8 cellular contexts compared by ENCODE assay signal in genomic region chr6:16494781-16495180, GRCh38.
A peak's percentile ranks its signal among the peaks of the same experiment; 100 is the strongest.
DNase-seq lines count a peak whose midpoint lies in the region; ATAC-seq, FAIRE-seq and TF ChIP-seq lines count a peak whose summit lies in the region.

No MANE protein-coding gene starts in this region.

- no peak overlapping the region for H3K14ac ChIP-seq in neuronal stem cell (ENCODE audit: low read length)

- no peak overlapping the region for H3K4me2 ChIP-seq in neuronal stem cell (ENCODE audit: insufficient read depth, low read length, poor library complexity, severe bottlenecking)

- H3K9ac ChIP-seq in HUES64 (ENCODE audit: low read depth, low read length) = no peak overlapping the region
- no peak overlapping the region for H3K9ac ChIP-seq in neuronal stem cell (ENCODE audit: low read depth, low read length, poor library complexity)

- no peak overlapping the region for H3K4me3 ChIP-seq in HUES64 (ENCODE audit: low read length)
- H3K4me3 ChIP-seq in neuronal stem cell (ENCODE audit: low read length in 2 of 2) = no peak overlapping the region

- H3K9me3 ChIP-seq in HUES64 (ENCODE audit: insufficient read depth, low read depth, low read length) = 0 out of 2 replicates have a peak, but pooled peaks cover 8% of the 10 kb centered on the region
- H3K9me3 ChIP-seq in neuronal stem cell (replicated peaks in 1 of 2; ENCODE audit: control insufficient read depth in 2 of 2, insufficient read depth in 1 of 2, low read depth in 1 of 2, low read length in 2 of 2) = no peaks in the 10 kb centered on the region

- FAIRE-seq in H54 (lab: Jason Lieb, UNC) = no peak

- H3K4me1 ChIP-seq in HUES64 (ENCODE audit: insufficient read depth, low read length) (peaks cover 36% of the 10 kb centered on the region), neuronal stem cell (ENCODE audit: control insufficient read depth in 2 of 2, insufficient read depth in 1 of 2, low read depth in 1 of 2, low read length in 2 of 2) (peaks cover 13 to 17% of the 10 kb centered on the region in 2 donors)

- no peak overlapping the region for H3K4ac ChIP-seq in neuronal stem cell (ENCODE audit: low read length)

- H2BK120ac ChIP-seq in neuronal stem cell (ENCODE audit: low read depth, low read length) = no peak overlapping the region

- no peak overlapping the region for H3K23ac ChIP-seq in neuronal stem cell (ENCODE audit: low read depth, low read length, poor library complexity)

- no peak overlapping the region for H2AFZ ChIP-seq in neuronal stem cell (ENCODE audit: low read length)

- no peak overlapping the region for H2AK5ac ChIP-seq in neuronal stem cell (ENCODE audit: low read depth, low read length)

- DNase-seq in iPS-NIHi7 (ENCODE audit: extremely low spot score) = peak; percentile 57
- no peak for DNase-seq in H54 (ENCODE audit: insufficient read length, low spot score)
- DNase-seq in NCI-H2196 treated with DMSO at 0.1 percent for 48 hours (lab: John Stamatoyannopoulos, UW; ENCODE audit: unreplicated experiment) = no peak
- no peak for DNase-seq in neuronal stem cell (ENCODE audit: low spot score)
- DNase-seq in activated T-cell treated with anti-CD3 and anti-CD28 coated beads for 4 hours = no peak

- 65% methylated on average over 3 of the region's 3 CpGs for WGBS in HUES64
- no CpG with 5 or more reads among the region's 3 CpGs for WGBS in neuronal stem cell (ENCODE audit: extremely low coverage in 2 of 2, insufficient read length in 2 of 2, insufficient replicate concordance in 1 of 2), 2 donors

- H3K18ac ChIP-seq in neuronal stem cell (ENCODE audit: low read length) = no peak overlapping the region

- H3K27ac ChIP-seq in HUES64 (ENCODE audit: low read depth, low read length) (peak overlapping the region; percentile 24; the same call in 1 of the 2 replicates), neuronal stem cell (replicated peaks; ENCODE audit: low read length) (no peak overlapping the region)

- no peak overlapping the region for H4K91ac ChIP-seq in neuronal stem cell (ENCODE audit: low read depth, low read length, poor library complexity)

- H2BK12ac ChIP-seq in neuronal stem cell (ENCODE audit: low read length) = no peak overlapping the region

- ATAC-seq in GM18520 (IDR thresholded peaks at IDR 0.05; ENCODE audit: unreplicated experiment) (peak; percentile 67), GM21723 (IDR thresholded peaks at IDR 0.05; ENCODE audit: unreplicated experiment) (peak; percentile 84)

- TF ChIP-seq POLR2A in H54 (IDR thresholded peaks at IDR 0.05; ENCODE audit: low read depth, low read length) = no peak

- no peak overlapping the region for H2BK15ac ChIP-seq in neuronal stem cell (ENCODE audit: low read length)

- H3K27me3 ChIP-seq in HUES64 (ENCODE audit: insufficient read depth, low read length) (no peaks in the 10 kb centered on the region), neuronal stem cell (ENCODE audit: control insufficient read depth in 3 of 3, insufficient read depth in 3 of 3, low read depth in 1 of 3, low read length in 3 of 3) (no peaks in the 10 kb centered on the region)

- no peaks in the 10 kb centered on the region for H3K79me1 ChIP-seq in neuronal stem cell (ENCODE audit: low read depth, low read length)

- no peaks in the 10 kb centered on the region for H3K36me3 ChIP-seq in HUES64 (ENCODE audit: insufficient read depth, low read length)
- no peaks in the 10 kb centered on the region for H3K36me3 ChIP-seq in neuronal stem cell (replicated peaks in 1 of 2; ENCODE audit: control insufficient read depth in 2 of 2, insufficient read depth in 2 of 2, low read length in 2 of 2)

- no peak overlapping the region for H4K8ac ChIP-seq in neuronal stem cell (ENCODE audit: low read depth, low read length)

- H2BK5ac ChIP-seq in neuronal stem cell (ENCODE audit: low read length) = no peak overlapping the region
